ENCODE assay signal across 20 cellular contexts in genomic region chr9:16315720-16316119, GRCh38.
"Had no signal": no experiment of that assay in that cellular context is flagged by ENCODE, and none has a peak within 500 bp of the region (broad histone marks: within the 10 kb centered on the region; RNA-seq: fewer than 3 reads in every experiment).

No MANE protein-coding gene starts in this region.

- H3K4me3 Mint-ChIP-seq: activated CD4-positive, alpha-beta memory T cell treated with anti-CD3 and anti-CD28 coated beads for 36 hours; activated CD8-positive, alpha-beta memory T cell treated with anti-CD3 and anti-CD28 coated beads, Interleukin-2, amount 10 ng/mL, durations not matched to agents 7 days and 5 days; activated T-cell treated with anti-CD3 and anti-CD28 coated beads, Interleukin-2, amount 50 U/mL, for 4 hours; stimulated activated naive CD8-positive, alpha-beta T cell treated with anti-CD3 and anti-CD28 coated beads, Interleukin-15, Interleukin-2, amounts not matched to agents 100 ng/mL and 50 ng/mL, for 24 hours; type B pancreatic cell had no signal

- H3K9me3 Mint-ChIP-seq: activated naive CD4-positive, alpha-beta T cell treated with anti-CD3 and anti-CD28 coated beads, Interleukin-2, amount 50 U/mL, for 72 hours; activated T-cell treated with anti-CD3 and anti-CD28 coated beads, Interleukin-2, amount 50 U/mL, for 4 hours; stimulated activated naive CD8-positive, alpha-beta T cell treated with anti-CD3 and anti-CD28 coated beads, Interleukin-15, Interleukin-2, amounts not matched to agents 100 ng/mL and 50 ng/mL, for 24 hours had no signal

- FAIRE-seq: bronchial epithelial cell, colon, frontal cortex, islet of Langerhans had no signal

- H3K27me3 Mint-ChIP-seq: activated CD4-positive, alpha-beta memory T cell treated with anti-CD3 and anti-CD28 coated beads for 36 hours; activated CD8-positive, alpha-beta memory T cell treated with anti-CD3 and anti-CD28 coated beads, Interleukin-2, amount 10 ng/mL, durations not matched to agents 7 days and 5 days; stimulated activated naive CD8-positive, alpha-beta T cell treated with anti-CD3 and anti-CD28 coated beads, Interleukin-15, Interleukin-2, amounts not matched to agents 100 ng/mL and 50 ng/mL, for 24 hours had no signal

- H3K36me3 Mint-ChIP-seq: activated CD4-positive, alpha-beta memory T cell treated with anti-CD3 and anti-CD28 coated beads for 36 hours; activated CD8-positive, alpha-beta memory T cell treated with anti-CD3 and anti-CD28 coated beads, Interleukin-2, amount 10 ng/mL, durations not matched to agents 7 days and 5 days; activated naive CD4-positive, alpha-beta T cell treated with anti-CD3 and anti-CD28 coated beads, Interleukin-2, amount 50 U/mL, for 72 hours; type B pancreatic cell had no signal

- ATAC-seq: activated CD8-positive, alpha-beta memory T cell treated with anti-CD3 and anti-CD28 coated beads, Interleukin-2, amount 10 ng/mL, durations not matched to agents 7 days and 5 days; activated naive CD4-positive, alpha-beta T cell treated with anti-CD3 and anti-CD28 coated beads, Interleukin-2, amount 50 U/mL, for 72 hours; activated T-cell treated with anti-CD3 and anti-CD28 coated beads, Interleukin-2, amount 50 U/mL, for 4 hours had no signal

- H3K4me2 ChIP-seq: smooth muscle cell had no signal

- H3K27me3 ChIP-seq: suprapubic skin had no signal

- H3K4me1 ChIP-seq: suprapubic skin had no signal

- H3K27ac ChIP-seq: esophagus squamous epithelium, heart left ventricle, suprapubic skin, VCaP had no signal

- H3K27ac Mint-ChIP-seq: activated CD4-positive, alpha-beta memory T cell treated with anti-CD3 and anti-CD28 coated beads for 36 hours; activated CD8-positive, alpha-beta memory T cell treated with anti-CD3 and anti-CD28 coated beads, Interleukin-2, amount 10 ng/mL, durations not matched to agents 7 days and 5 days; activated naive CD4-positive, alpha-beta T cell treated with anti-CD3 and anti-CD28 coated beads, Interleukin-2, amount 50 U/mL, for 72 hours; stimulated activated naive CD8-positive, alpha-beta T cell treated with anti-CD3 and anti-CD28 coated beads, Interleukin-15, Interleukin-2, amounts not matched to agents 100 ng/mL and 50 ng/mL, for 24 hours; type B pancreatic cell had no signal

- DNase-seq: activated CD4-positive, alpha-beta memory T cell treated with anti-CD3 and anti-CD28 coated beads for 36 hours; activated CD8-positive, alpha-beta memory T cell treated with anti-CD3 and anti-CD28 coated beads, Interleukin-2, amount 10 ng/mL, durations not matched to agents 7 days and 5 days; activated effector memory CD4-positive, alpha-beta T cell treated with Interleukin-2 at 50 U/mL for 16 hours; activated T-cell treated with anti-CD3 and anti-CD28 coated beads, Interleukin-2, amount 50 U/mL, for 4 hours; amygdala; esophagus squamous epithelium; heart left ventricle; midbrain; SIG-M5 had no signal

- H3K9me3 ChIP-seq: esophagus squamous epithelium, heart left ventricle, suprapubic skin had no signal

- H3K36me3 ChIP-seq: esophagus squamous epithelium, heart left ventricle, suprapubic skin had no signal

- H3K4me1 Mint-ChIP-seq: activated CD8-positive, alpha-beta memory T cell treated with anti-CD3 and anti-CD28 coated beads, Interleukin-2, amount 10 ng/mL, durations not matched to agents 7 days and 5 days had no signal

- H3K4me3 ChIP-seq: esophagus squamous epithelium, heart left ventricle, lung, smooth muscle cell, suprapubic skin had no signal
